In the genomic region with DNA sequence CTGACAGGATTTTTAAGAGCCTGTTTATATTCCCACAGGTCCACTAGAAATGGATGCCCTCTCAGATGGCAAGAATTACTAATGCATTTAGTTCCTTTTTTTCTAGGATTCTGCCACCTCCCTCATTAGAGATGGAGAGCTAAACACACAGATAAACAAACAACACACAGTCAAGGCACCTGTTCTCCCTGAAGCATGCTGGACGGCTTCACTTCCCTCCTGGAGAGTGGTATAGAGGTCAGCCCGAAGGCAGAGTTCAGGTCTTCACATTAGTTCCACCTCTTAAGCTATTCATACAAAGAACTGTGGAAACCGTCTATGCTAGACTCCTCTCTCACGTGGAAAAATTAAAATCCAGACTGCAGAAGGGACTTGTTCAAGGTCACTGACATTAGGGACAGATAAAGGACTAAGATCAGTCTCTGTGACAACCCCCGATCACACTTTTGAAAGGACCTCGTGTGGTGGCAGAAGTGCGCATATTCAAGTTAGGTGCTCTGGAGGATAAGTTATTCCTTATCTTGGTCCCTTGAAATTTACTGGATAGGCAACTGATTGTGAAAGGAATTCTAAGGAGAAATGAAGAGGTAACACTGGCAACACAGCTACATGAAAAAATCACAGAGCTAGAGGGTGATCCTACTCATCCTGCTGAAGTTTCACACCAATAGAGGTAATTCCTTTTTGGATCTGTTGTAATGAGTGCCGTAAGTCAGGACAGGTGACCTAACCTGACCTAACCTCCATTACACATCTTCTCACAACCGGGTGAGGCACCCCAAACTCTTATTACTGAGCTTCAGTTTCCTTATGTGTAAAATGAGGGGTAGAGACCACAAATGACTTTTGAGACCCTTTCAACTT, we compare ENCODE assay signal across 10 cellular contexts.
DNase-seq lines count a peak whose midpoint lies in the region; ATAC-seq, FAIRE-seq and TF ChIP-seq lines count a peak whose summit lies in the region.
"Had no signal": no experiment of that assay in that cellular context is flagged by ENCODE, and none has a peak within 500 bp of the region (broad histone marks: within the 10 kb centered on the region; RNA-seq: fewer than 3 reads in every experiment).

No MANE protein-coding gene starts in this region.

- no peaks in the 10 kb centered on the region for H3K36me3 Mint-ChIP-seq in WTC11

- FAIRE-seq in GM19239 (lab: Jason Lieb, UNC) = peak; percentile 68

- peaks cover 29% of the 10 kb centered on the region for H3K4me1 Mint-ChIP-seq in WTC11

- H3K27ac ChIP-seq in substantia nigra (ENCODE audit: low read depth, low read length, poor library complexity, severe bottlenecking) = no peak overlapping the region

- TF ChIP-seq CTCF in GM10248 (IDR thresholded peaks at IDR 0.05; ENCODE audit: control extremely low read depth, extremely low read depth, low read depth, missing control alignments) = no peak
- TF ChIP-seq CTCF in WTC11 (IDR thresholded peaks at IDR 0.05) = no peak
- no peak for TF ChIP-seq CTCF in GM10266 (IDR thresholded peaks at IDR 0.05; ENCODE audit: control insufficient read depth, insufficient read depth, low read depth, missing control alignments)

- peak; percentile 41 for ATAC-seq in HG03025 (IDR thresholded peaks at IDR 0.05; ENCODE audit: low FRiP score, unreplicated experiment)
- peak; percentile 57 for ATAC-seq in WTC11
- ATAC-seq: mucosa of descending colon had no signal

- POLR2A ChIA-PET in GM10248 (lab: Yijun Ruan, JAX) (no interaction called here), WTC11 (lab: Charles Lee) (interaction anchor here (1.0 kb wide), 1 partner anchor 59 kb away, joined by 3 read pairs; no protein-coding TSS in a partner anchor), HEK293T (lab: Yijun Ruan, JAX) (interaction anchor here (0.9 kb wide), 1 partner anchor 65 kb away, joined by 3 read pairs; no protein-coding TSS in a partner anchor)

- H3K4me3 Mint-ChIP-seq in WTC11 = no peak overlapping the region

- H3K9me3 Mint-ChIP-seq in WTC11 = no peaks in the 10 kb centered on the region

- no peak overlapping the region for H3K27ac Mint-ChIP-seq in WTC11

- H3K27me3 Mint-ChIP-seq in WTC11 (ENCODE audit: low read depth) = peaks cover 7% of the 10 kb centered on the region; the same call in 1 of the 2 replicates

- peak; percentile 40 for DNase-seq in GM10248 (ENCODE audit: extremely low spot score)
- no peak for DNase-seq in GM19239 (ENCODE audit: insufficient read length, low spot score)
- DNase-seq in WTC11 (ENCODE audit: low spot score) = no peak
- no peak for DNase-seq in GM10266 (ENCODE audit: extremely low spot score)
- no peak for DNase-seq in substantia nigra (lab: John Stamatoyannopoulos, UW)
- DNase-seq in HEK293T (ENCODE audit: extremely low spot score) = no peak
- DNase-seq in NCI-H2196 (lab: John Stamatoyannopoulos, UW; ENCODE audit: unreplicated experiment) = no peak
- DNase-seq: effector CD4-positive, alpha-beta T cell; mucosa of descending colon had no signal

- CTCF ChIA-PET in GM10248 (lab: Yijun Ruan, JAX) (interaction anchor here (1.0 to 2.2 kb wide), 8 partner anchors 10 to 47 kb away, joined by 3 to 8 read pairs (median 4); no protein-coding TSS in a partner anchor), WTC11 (lab: Charles Lee) (interaction anchor here (1.0 to 1.3 kb wide), 3 partner anchors 64 to 170 kb away, joined by 3 to 5 read pairs (median 3); no protein-coding TSS in a partner anchor), HEK293T (lab: Yijun Ruan, JAX) (interaction anchor here (1.6 kb wide), 1 partner anchor 9 kb away, joined by 3 read pairs; no protein-coding TSS in a partner anchor)

TF ChIP-seq in WTC11, 78 proteins besides CTCF, POLR2A, EP300 and RAD21 (continues in another document):
- no peak for TF ChIP-seq CREM (CRISPR knock-in tag; IDR thresholded peaks at IDR 0.05)
- TF ChIP-seq, protein P1, sequence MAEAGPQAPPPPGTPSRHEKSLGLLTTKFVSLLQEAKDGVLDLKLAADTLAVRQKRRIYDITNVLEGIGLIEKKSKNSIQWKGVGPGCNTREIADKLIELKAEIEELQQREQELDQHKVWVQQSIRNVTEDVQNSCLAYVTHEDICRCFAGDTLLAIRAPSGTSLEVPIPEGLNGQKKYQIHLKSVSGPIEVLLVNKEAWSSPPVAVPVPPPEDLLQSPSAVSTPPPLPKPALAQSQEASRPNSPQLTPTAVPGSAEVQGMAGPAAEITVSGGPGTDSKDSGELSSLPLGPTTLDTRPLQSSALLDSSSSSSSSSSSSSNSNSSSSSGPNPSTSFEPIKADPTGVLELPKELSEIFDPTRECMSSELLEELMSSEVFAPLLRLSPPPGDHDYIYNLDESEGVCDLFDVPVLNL (CRISPR knock-in tag; IDR thresholded peaks at IDR 0.05; ENCODE audit: borderline replicate concordance, low read depth) = no peak
- no peak for TF ChIP-seq RORB (CRISPR knock-in tag; IDR thresholded peaks at IDR 0.05)
- TF ChIP-seq, protein P2, sequence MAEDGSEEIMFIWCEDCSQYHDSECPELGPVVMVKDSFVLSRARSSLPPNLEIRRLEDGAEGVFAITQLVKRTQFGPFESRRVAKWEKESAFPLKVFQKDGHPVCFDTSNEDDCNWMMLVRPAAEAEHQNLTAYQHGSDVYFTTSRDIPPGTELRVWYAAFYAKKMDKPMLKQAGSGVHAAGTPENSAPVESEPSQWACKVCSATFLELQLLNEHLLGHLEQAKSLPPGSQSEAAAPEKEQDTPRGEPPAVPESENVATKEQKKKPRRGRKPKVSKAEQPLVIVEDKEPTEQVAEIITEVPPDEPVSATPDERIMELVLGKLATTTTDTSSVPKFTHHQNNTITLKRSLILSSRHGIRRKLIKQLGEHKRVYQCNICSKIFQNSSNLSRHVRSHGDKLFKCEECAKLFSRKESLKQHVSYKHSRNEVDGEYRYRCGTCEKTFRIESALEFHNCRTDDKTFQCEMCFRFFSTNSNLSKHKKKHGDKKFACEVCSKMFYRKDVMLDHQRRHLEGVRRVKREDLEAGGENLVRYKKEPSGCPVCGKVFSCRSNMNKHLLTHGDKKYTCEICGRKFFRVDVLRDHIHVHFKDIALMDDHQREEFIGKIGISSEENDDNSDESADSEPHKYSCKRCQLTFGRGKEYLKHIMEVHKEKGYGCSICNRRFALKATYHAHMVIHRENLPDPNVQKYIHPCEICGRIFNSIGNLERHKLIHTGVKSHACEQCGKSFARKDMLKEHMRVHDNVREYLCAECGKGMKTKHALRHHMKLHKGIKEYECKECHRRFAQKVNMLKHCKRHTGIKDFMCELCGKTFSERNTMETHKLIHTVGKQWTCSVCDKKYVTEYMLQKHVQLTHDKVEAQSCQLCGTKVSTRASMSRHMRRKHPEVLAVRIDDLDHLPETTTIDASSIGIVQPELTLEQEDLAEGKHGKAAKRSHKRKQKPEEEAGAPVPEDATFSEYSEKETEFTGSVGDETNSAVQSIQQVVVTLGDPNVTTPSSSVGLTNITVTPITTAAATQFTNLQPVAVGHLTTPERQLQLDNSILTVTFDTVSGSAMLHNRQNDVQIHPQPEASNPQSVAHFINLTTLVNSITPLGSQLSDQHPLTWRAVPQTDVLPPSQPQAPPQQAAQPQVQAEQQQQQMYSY (CRISPR knock-in tag; IDR thresholded peaks at IDR 0.05) = no peak
- no peak for TF ChIP-seq PRRX2 (CRISPR knock-in tag; IDR thresholded peaks at IDR 0.05)
- TF ChIP-seq MXD4 (CRISPR knock-in tag; IDR thresholded peaks at IDR 0.05; ENCODE audit: borderline replicate concordance) = no peak
- TF ChIP-seq HMGA2 (CRISPR knock-in tag; IDR thresholded peaks at IDR 0.05) = no peak

TF ChIP-seq in HEK293T, 16 proteins besides CTCF, POLR2A, EP300 and RAD21:
- TF ChIP-seq BHLHE40 (IDR thresholded peaks at IDR 0.05; ENCODE audit: borderline replicate concordance) (no peak), SP1 (IDR thresholded peaks at IDR 0.05) (no peak), ELF4 (IDR thresholded peaks at IDR 0.05) (no peak), NFRKB (IDR thresholded peaks at IDR 0.05) (no peak), LEF1 (IDR thresholded peaks at IDR 0.05; ENCODE audit: borderline replicate concordance) (no peak), FOXA1 (IDR thresholded peaks at IDR 0.05) (no peak), TARDBP (IDR thresholded peaks at IDR 0.05) (no peak), HDGF (IDR thresholded peaks at IDR 0.05; ENCODE audit: borderline replicate concordance) (no peak), SUZ12 (IDR thresholded peaks at IDR 0.05) (no peak)
- TF ChIP-seq, protein P3, sequence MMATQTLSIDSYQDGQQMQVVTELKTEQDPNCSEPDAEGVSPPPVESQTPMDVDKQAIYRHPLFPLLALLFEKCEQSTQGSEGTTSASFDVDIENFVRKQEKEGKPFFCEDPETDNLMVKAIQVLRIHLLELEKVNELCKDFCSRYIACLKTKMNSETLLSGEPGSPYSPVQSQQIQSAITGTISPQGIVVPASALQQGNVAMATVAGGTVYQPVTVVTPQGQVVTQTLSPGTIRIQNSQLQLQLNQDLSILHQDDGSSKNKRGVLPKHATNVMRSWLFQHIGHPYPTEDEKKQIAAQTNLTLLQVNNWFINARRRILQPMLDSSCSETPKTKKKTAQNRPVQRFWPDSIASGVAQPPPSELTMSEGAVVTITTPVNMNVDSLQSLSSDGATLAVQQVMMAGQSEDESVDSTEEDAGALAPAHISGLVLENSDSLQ (IDR thresholded peaks at IDR 0.05) = no peak
